ENCODE assay signal across 11 cellular contexts in genomic region chr6:168713839-168714238, GRCh38.
DNase-seq lines count a peak whose midpoint lies in the region; TF ChIP-seq lines count a peak whose summit lies in the region.
"Had no signal": no experiment of that assay in that cellular context is flagged by ENCODE, and none has a peak within 500 bp of the region (broad histone marks: within the 10 kb centered on the region; RNA-seq: fewer than 3 reads in every experiment).

No MANE protein-coding gene starts in this region.

- H3K36me3 ChIP-seq in MM.1S (replicated peaks; ENCODE audit: insufficient read depth, low read length): no peaks in the 10 kb centered on the region
- H3K36me3 ChIP-seq: adrenal gland, spleen had no signal

- peak; percentile 30 for TF ChIP-seq CTCF in cardiac fibroblast (IDR thresholded peaks at IDR 0.05; ENCODE audit: low read depth, low read length)
- no peak for TF ChIP-seq CTCF in MM.1S (IDR thresholded peaks at IDR 0.05; ENCODE audit: low read length)

- no peak overlapping the region for H3K4me3 ChIP-seq in cardiac fibroblast (replicated peaks in 1 of 2; ENCODE audit: low read depth in 2 of 2, low read length in 2 of 2)
- no peak overlapping the region for H3K4me3 ChIP-seq in MM.1S (ENCODE audit: low read length)
- H3K4me3 ChIP-seq: adrenal gland, spleen had no signal

- H3K9me3 ChIP-seq in MM.1S (replicated peaks; ENCODE audit: insufficient read depth, low read length): no peaks in the 10 kb centered on the region
- H3K9me3 ChIP-seq: adrenal gland, spleen had no signal

- H3K9ac ChIP-seq in MM.1S (ENCODE audit: low read length): no peak overlapping the region

- no peak overlapping the region for H3K27ac ChIP-seq in MM.1S (ENCODE audit: low read length)
- H3K27ac ChIP-seq: adrenal gland, spleen had no signal

- no peaks in the 10 kb centered on the region for H3K4me1 ChIP-seq in MM.1S (ENCODE audit: low read length)
- H3K4me1 ChIP-seq: adrenal gland, spleen had no signal

- no peaks in the 10 kb centered on the region for H3K79me2 ChIP-seq in MM.1S (ENCODE audit: low read length)

- no peak overlapping the region for H2AFZ ChIP-seq in MM.1S (ENCODE audit: low read length)

- no peak overlapping the region for H3K4me2 ChIP-seq in MM.1S (ENCODE audit: low read depth, low read length)

- no peaks in the 10 kb centered on the region for H3K9me2 ChIP-seq in MM.1S (replicated peaks; ENCODE audit: insufficient read depth, low read length)

- DNase-seq in DMS53 (lab: John Stamatoyannopoulos, UW): peak; percentile 88
- peak; percentile 20 for DNase-seq in HT1080 (ENCODE audit: low read depth)
- DNase-seq in cardiac fibroblast (ENCODE audit: low read depth in 2 of 2): peak; percentile 12 to 21
- DNase-seq in mucosa of gallbladder (ENCODE audit: low spot score): peak; percentile 28
- no peak for DNase-seq in kidney glomerular epithelial cell (lab: John Stamatoyannopoulos, UW)
- DNase-seq in MM.1S: no peak
- no peak for DNase-seq in Kasumi-1 (lab: John Stamatoyannopoulos, UW)
- DNase-seq in NCI-H345 (lab: John Stamatoyannopoulos, UW): no peak
- DNase-seq: activated CD4-positive, alpha-beta T cell treated with anti-CD3 and anti-CD28 coated beads, Interleukin-2, amount 10 ng/mL, durations not matched to agents 7 days and 5 days; spleen had no signal

- H4K20me1 ChIP-seq in MM.1S (ENCODE audit: insufficient read depth, low read length): no peaks in the 10 kb centered on the region

- no peaks in the 10 kb centered on the region for H3K27me3 ChIP-seq in MM.1S (replicated peaks; ENCODE audit: insufficient read depth, low read length)

- H3F3A ChIP-seq in MM.1S (ENCODE audit: insufficient read depth, low read length): no peaks in the 10 kb centered on the region

Comparison
In these comparisons a context has a peak if more than half of its experiments do, and no peak if none do; other contexts are left out.
1. DNase-seq: peak in DMS53 (single experiment), HT1080 (single experiment), cardiac fibroblast (2 of 2) and mucosa of gallbladder (single experiment); none in kidney glomerular epithelial cell (single experiment), MM.1S (single experiment), Kasumi-1 (0 of 2) and NCI-H345 (single experiment).